Comparison of ENCODE assay signal across 22 cellular contexts in the genomic region with DNA sequence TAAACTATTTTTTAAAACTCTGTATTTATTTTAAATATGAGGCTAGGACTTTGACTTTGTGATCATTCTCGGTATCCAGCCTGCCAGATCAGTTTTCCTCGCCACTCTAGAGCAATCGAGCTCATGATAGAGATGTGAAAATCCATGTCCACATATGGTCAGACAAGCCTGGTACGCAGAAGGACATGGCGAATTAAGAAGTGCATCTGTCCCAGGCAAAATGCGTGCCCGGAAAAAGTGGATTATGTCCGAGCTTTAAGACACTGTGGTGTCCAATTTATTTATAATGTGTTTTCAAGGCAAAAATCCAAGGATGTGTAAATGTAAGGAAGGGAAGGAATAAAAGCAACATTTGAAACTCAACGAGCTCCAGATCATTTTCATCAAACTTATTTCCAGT.
DNase-seq lines count a peak whose midpoint lies in the region; ATAC-seq and TF ChIP-seq lines count a peak whose summit lies in the region.
"Had no signal": no experiment of that assay in that cellular context is flagged by ENCODE, and none has a peak within 500 bp of the region (broad histone marks: within the 10 kb centered on the region; RNA-seq: fewer than 3 reads in every experiment).

No MANE protein-coding gene starts in this region.

- ATAC-seq in GM19463 (IDR thresholded peaks at IDR 0.05; ENCODE audit: unreplicated experiment), result no peak
- no peak for ATAC-seq in HG03354 (IDR thresholded peaks at IDR 0.05; ENCODE audit: poor library complexity, severe bottlenecking, unreplicated experiment)
- ATAC-seq: A549 had no signal

- TF ChIP-seq CTCF in endodermal cell (conservative IDR thresholded peaks at IDR 0.05), result no peak

- H3K4me1 ChIP-seq in SJCRH30, result peaks cover 18% of the 10 kb centered on the region
- H3K4me1 ChIP-seq in endodermal cell (ENCODE audit: control insufficient read depth, insufficient read depth, low read length), result no peaks in the 10 kb centered on the region
- H3K4me1 ChIP-seq: A549, BE2C had no signal

- H3K4me3 Mint-ChIP-seq in endodermal cell, result no peak overlapping the region
- H3K4me3 Mint-ChIP-seq: CD14-positive monocyte; CD4-positive, alpha-beta T cell; CD8-positive, alpha-beta memory T cell had no signal

- no peaks in the 10 kb centered on the region for H3K27me3 ChIP-seq in SJCRH30
- no peaks in the 10 kb centered on the region for H3K27me3 ChIP-seq in endodermal cell (ENCODE audit: control insufficient read depth, insufficient read depth, low read length, poor library complexity, severe bottlenecking)
- H3K27me3 ChIP-seq: BE2C; BLaER1 treated with 17β-estradiol and CSF1 and Interleukin-3, amounts not matched to agents 10 nM and 100 nM had no signal

- peaks cover 4% of the 10 kb centered on the region for H3K4me1 Mint-ChIP-seq in endodermal cell
- H3K4me1 Mint-ChIP-seq: CD14-positive monocyte; CD8-positive, alpha-beta memory T cell had no signal

- no peak overlapping the region; the same call in 1 of the 2 replicates for H3K4me3 ChIP-seq in SJCRH30
- H3K4me3 ChIP-seq in endodermal cell (ENCODE audit: low read length), result no peak overlapping the region
- H3K4me3 ChIP-seq: A549; BLaER1 treated with 17β-estradiol and CSF1 and Interleukin-3, amounts not matched to agents 10 nM and 100 nM; GM23248 had no signal

- no peaks in the 10 kb centered on the region for H3K9me3 Mint-ChIP-seq in endodermal cell

- H3K9me3 ChIP-seq in SJCRH30 (replicated peaks) (no peaks in the 10 kb centered on the region), endodermal cell (ENCODE audit: control insufficient read depth, low read length) (no peaks in the 10 kb centered on the region)
- H3K9me3 ChIP-seq: A549; BE2C; BLaER1 treated with 17β-estradiol and CSF1 and Interleukin-3, amounts not matched to agents 10 nM and 100 nM had no signal

- WGBS in endodermal cell (ENCODE audit: insufficient coverage in 1 of 2, insufficient read length in 1 of 2), 2 experiments, result 93 to 95% methylated on average over 8 to 9 of the region's 9 CpGs

- no peaks in the 10 kb centered on the region; the same call in 1 of the 2 replicates for H3K36me3 ChIP-seq in SJCRH30
- no peaks in the 10 kb centered on the region for H3K36me3 ChIP-seq in endodermal cell (ENCODE audit: control insufficient read depth, insufficient read depth, low read length)
- H3K36me3 ChIP-seq: BE2C; BLaER1 treated with 17β-estradiol and CSF1 and Interleukin-3, amounts not matched to agents 10 nM and 100 nM had no signal

- H3K36me3 Mint-ChIP-seq in endodermal cell (ENCODE audit: low read depth), result no peaks in the 10 kb centered on the region
- H3K36me3 Mint-ChIP-seq: CD14-positive monocyte; CD8-positive, alpha-beta memory T cell had no signal

- H3K9ac ChIP-seq in endodermal cell (ENCODE audit: extremely low read depth, low read length, poor library complexity, severe bottlenecking), result no peak overlapping the region
- H3K9ac ChIP-seq: BLaER1 treated with 17β-estradiol and CSF1 and Interleukin-3, amounts not matched to agents 10 nM and 100 nM; GM23248 had no signal

- peak; percentile 64 to 88 for DNase-seq in NCI-H524 (lab: John Stamatoyannopoulos, UW)
- DNase-seq in SJCRH30, result peak; percentile 3 to 46
- DNase-seq in endodermal cell, result no peak
- no peak for DNase-seq in GM19240 (ENCODE audit: insufficient read length, low spot score)
- DNase-seq: 8988T; ACHN; AML-193; BE2C; CD4-positive, alpha-beta T cell; CD8-positive, alpha-beta memory T cell; DMS 273 treated with DMSO at 0.1 percent for 48 hours; DMS79; EL; GF-D8; GM23248; H7; HCEC 1CT had no signal

- no peak overlapping the region for H3K27ac Mint-ChIP-seq in endodermal cell
- H3K27ac Mint-ChIP-seq: CD14-positive monocyte; CD4-positive, alpha-beta T cell; CD8-positive, alpha-beta memory T cell had no signal

- H3K27ac ChIP-seq in SJCRH30 (peak overlapping the region; percentile 8; the same call in 1 of the 2 replicates), endodermal cell (ENCODE audit: low read depth, low read length) (peak overlapping the region; percentile 6)
- H3K27ac ChIP-seq: A549, GM23248 had no signal

- H3K27me3 Mint-ChIP-seq in endodermal cell (ENCODE audit: insufficient read depth), result no peaks in the 10 kb centered on the region
- H3K27me3 Mint-ChIP-seq: CD4-positive, alpha-beta T cell; CD8-positive, alpha-beta memory T cell had no signal

Comparison
In these comparisons a context has a peak if more than half of its experiments do, and no peak if none do; other contexts are left out.
1. DNase-seq: peak in NCI-H524 (2 of 2) and SJCRH30 (2 of 2); none in endodermal cell (single experiment) and GM19240 (single experiment).